ENCODE assay signal across 19 cellular contexts in genomic region chr5:135978212-135978631, GRCh38. TPM values are rescaled to one million over a fixed set of nuclear protein-coding genes. Genes with fewer than 3 reads are reported as not detected.
A peak's percentile ranks its signal among the peaks of the same experiment; 100 is the strongest.
DNase-seq lines count a peak whose midpoint lies in the region; ATAC-seq, FAIRE-seq and TF ChIP-seq lines count a peak whose summit lies in the region.
"Had no signal": no experiment of that assay in that cellular context is flagged by ENCODE, and none has a peak within 500 bp of the region (broad histone marks: within the 10 kb centered on the region; RNA-seq: fewer than 3 reads in every experiment).

No MANE protein-coding gene starts in this region.

- H3K9me3 ChIP-seq in A549: no peaks in the 10 kb centered on the region

- no peak overlapping the region for H3K4me3 ChIP-seq in A549
- H3K4me3 ChIP-seq: PC-9 had no signal

- ATAC-seq in A549: peak; percentile 52 to 64
- ATAC-seq in left lobe of liver: peak; percentile 46
- ATAC-seq in HG03460 (IDR thresholded peaks at IDR 0.05; ENCODE audit: unreplicated experiment): no peak
- ATAC-seq in GM21360 (IDR thresholded peaks at IDR 0.05; ENCODE audit: unreplicated experiment): no peak

- CTCF ChIA-PET in A549 (lab: Yijun Ruan, JAX): interaction anchor here (0.7 to 4.5 kb wide), 37 partner anchors 10 to 312 kb away, joined by 3 to 50 read pairs (median 7); partner anchors contain the start of gene TGFBI

- FAIRE-seq in A549 (lab: Jason Lieb, UNC): no peak
- FAIRE-seq: A204.1 had no signal

- TF ChIP-seq CTCF in A549 (IDR thresholded peaks at IDR 0.05): no peak

- no peak for TF ChIP-seq EP300 in A549 (IDR thresholded peaks at IDR 0.05)

- POLR2A ChIA-PET in A549 (lab: Yijun Ruan, JAX): interaction anchor here (0.8 to 2.1 kb wide), 9 partner anchors 28 to 79 kb away, joined by 3 to 16 read pairs (median 5); partner anchors contain the start of gene TGFBI

- no peak for TF ChIP-seq RAD21 in A549 (conservative IDR thresholded peaks at IDR 0.05 in 1 of 2, IDR thresholded peaks at IDR 0.05 in 1 of 2)

- H3K4me2 ChIP-seq in A549: peak overlapping the region; percentile 43
- H3K4me2 ChIP-seq: PC-9 had no signal

- peaks cover 56% of the 10 kb centered on the region for H3K4me1 ChIP-seq in A549

- DNase-seq in A549 (ENCODE audit: low read depth in 1 of 2, low spot score in 1 of 2) (peak in 1 of 2 experiments; percentile 17), NCI-H524 (lab: John Stamatoyannopoulos, UW) (peak; percentile 75 to 92), cerebellum (ENCODE audit: low spot score) (peak; percentile 5), left lobe of liver (ENCODE audit: low spot score) (no peak), activated T-cell treated with anti-CD3 and anti-CD28 coated beads for 4 hours (no peak), NCI-H2227 (lab: John Stamatoyannopoulos, UW; ENCODE audit: unreplicated experiment) (no peak)
- DNase-seq: Calu3, DND-41, MV-4-11, NCI-H1417 treated with DMSO at 0.1 percent for 48 hours, NCI-H2029, NCI-H526 treated with DMSO at 0.1 percent for 48 hours, PC-9 had no signal

- WGBS in A549 (ENCODE audit: missing lambda C conversion rate): 90% methylated on average over 4 of the region's 4 CpGs

- peak overlapping the region; percentile 85 to 86 for H3K27ac ChIP-seq in A549
- H3K27ac ChIP-seq: PC-9 had no signal

- TF ChIP-seq POLR2A in A549 (IDR thresholded peaks at IDR 0.05; ENCODE audit: low read length): no peak

TF ChIP-seq in A549, 52 proteins besides CTCF, POLR2A, EP300 and RAD21:
- TF ChIP-seq HOXB13 (CRISPR knock-in tag; IDR thresholded peaks at IDR 0.05; ENCODE audit: low read depth) (no peak), MYC (IDR thresholded peaks at IDR 0.05; ENCODE audit: borderline replicate concordance, low read length) (no peak), RNF2 (IDR thresholded peaks at IDR 0.05; ENCODE audit: borderline replicate concordance, low read depth) (no peak), CBX8 (IDR thresholded peaks at IDR 0.05) (no peak), SREBF2 (IDR thresholded peaks at IDR 0.05) (no peak), PHF8 (IDR thresholded peaks at IDR 0.05; ENCODE audit: borderline replicate concordance, low read depth) (no peak), E2F6 (IDR thresholded peaks at IDR 0.05; ENCODE audit: borderline replicate concordance, low read depth) (no peak), NFE2L2 (conservative IDR thresholded peaks at IDR 0.05; ENCODE audit: low read length) (no peak), RARB (CRISPR knock-in tag; IDR thresholded peaks at IDR 0.05) (no peak), POLR2AphosphoS2 (conservative IDR thresholded peaks at IDR 0.05; ENCODE audit: low read length) (no peak), ATOH8 (CRISPR knock-in tag; IDR thresholded peaks at IDR 0.05; ENCODE audit: low read depth) (no peak), NR3C1 (IDR thresholded peaks at IDR 0.05) (no peak), TP53 (CRISPR knock-in tag; IDR thresholded peaks at IDR 0.05) (no peak), MAFK (IDR thresholded peaks at IDR 0.05; ENCODE audit: partially characterized antibody) (no peak), GATA3 (IDR thresholded peaks at IDR 0.05; ENCODE audit: borderline replicate concordance) (no peak), ZNF302 (CRISPR knock-in tag; IDR thresholded peaks at IDR 0.05) (no peak), JUNB (IDR thresholded peaks at IDR 0.05) (no peak)
- TF ChIP-seq, protein P1, sequence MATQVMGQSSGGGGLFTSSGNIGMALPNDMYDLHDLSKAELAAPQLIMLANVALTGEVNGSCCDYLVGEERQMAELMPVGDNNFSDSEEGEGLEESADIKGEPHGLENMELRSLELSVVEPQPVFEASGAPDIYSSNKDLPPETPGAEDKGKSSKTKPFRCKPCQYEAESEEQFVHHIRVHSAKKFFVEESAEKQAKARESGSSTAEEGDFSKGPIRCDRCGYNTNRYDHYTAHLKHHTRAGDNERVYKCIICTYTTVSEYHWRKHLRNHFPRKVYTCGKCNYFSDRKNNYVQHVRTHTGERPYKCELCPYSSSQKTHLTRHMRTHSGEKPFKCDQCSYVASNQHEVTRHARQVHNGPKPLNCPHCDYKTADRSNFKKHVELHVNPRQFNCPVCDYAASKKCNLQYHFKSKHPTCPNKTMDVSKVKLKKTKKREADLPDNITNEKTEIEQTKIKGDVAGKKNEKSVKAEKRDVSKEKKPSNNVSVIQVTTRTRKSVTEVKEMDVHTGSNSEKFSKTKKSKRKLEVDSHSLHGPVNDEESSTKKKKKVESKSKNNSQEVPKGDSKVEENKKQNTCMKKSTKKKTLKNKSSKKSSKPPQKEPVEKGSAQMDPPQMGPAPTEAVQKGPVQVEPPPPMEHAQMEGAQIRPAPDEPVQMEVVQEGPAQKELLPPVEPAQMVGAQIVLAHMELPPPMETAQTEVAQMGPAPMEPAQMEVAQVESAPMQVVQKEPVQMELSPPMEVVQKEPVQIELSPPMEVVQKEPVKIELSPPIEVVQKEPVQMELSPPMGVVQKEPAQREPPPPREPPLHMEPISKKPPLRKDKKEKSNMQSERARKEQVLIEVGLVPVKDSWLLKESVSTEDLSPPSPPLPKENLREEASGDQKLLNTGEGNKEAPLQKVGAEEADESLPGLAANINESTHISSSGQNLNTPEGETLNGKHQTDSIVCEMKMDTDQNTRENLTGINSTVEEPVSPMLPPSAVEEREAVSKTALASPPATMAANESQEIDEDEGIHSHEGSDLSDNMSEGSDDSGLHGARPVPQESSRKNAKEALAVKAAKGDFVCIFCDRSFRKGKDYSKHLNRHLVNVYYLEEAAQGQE (IDR thresholded peaks at IDR 0.05): no peak
- TF ChIP-seq, protein P2, sequence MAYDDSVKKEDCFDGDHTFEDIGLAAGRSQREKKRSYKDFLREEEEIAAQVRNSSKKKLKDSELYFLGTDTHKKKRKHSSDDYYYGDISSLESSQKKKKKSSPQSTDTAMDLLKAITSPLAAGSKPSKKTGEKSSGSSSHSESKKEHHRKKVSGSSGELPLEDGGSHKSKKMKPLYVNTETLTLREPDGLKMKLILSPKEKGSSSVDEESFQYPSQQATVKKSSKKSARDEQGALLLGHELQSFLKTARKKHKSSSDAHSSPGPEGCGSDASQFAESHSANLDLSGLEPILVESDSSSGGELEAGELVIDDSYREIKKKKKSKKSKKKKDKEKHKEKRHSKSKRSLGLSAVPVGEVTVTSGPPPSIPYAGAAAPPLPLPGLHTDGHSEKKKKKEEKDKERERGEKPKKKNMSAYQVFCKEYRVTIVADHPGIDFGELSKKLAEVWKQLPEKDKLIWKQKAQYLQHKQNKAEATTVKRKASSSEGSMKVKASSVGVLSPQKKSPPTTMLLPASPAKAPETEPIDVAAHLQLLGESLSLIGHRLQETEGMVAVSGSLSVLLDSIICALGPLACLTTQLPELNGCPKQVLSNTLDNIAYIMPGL (CRISPR knock-in tag; IDR thresholded peaks at IDR 0.05; ENCODE audit: borderline replicate concordance): no peak

RNA-seq across cellular contexts. Expression of gene LECT2, which starts 23.4 kb away (rescaled TPM):
- polyA plus RNA-seq in A549 (2011; rRNA removed) (not detected in 2 replicates), A549 (2017; fragmentation: RNase III; extraction: RNeasy Plus Mini Kit Qiagen cat#74134 plus additional on column Dnase treatment) (not detected in 3 replicates)
- polyA plus RNA-seq in A549 (2012; cell fraction: cytosol; rRNA removed): not detected in 2 replicates
- polyA plus RNA-seq in A549 (2012; cell fraction: nucleus; rRNA removed): not detected in 2 replicates
- polyA minus RNA-seq in A549 (2011; rRNA and poly(A)+ RNA removed): not detected in 2 replicates
- total RNA-seq in cerebellum (not detected), left lobe of liver (6.5 TPM)
- total RNA-seq: Calu3, H4, LHCN-M2, PC-9, SK-MEL-5 had no signal

RNA-seq across cellular contexts. Expression of gene TGFBI, which starts 50.6 kb away (rescaled TPM):
- polyA plus RNA-seq in A549 (2011; rRNA removed) (1,135 and 1,466 TPM in 2 replicates), A549 (2017; fragmentation: RNase III; extraction: RNeasy Plus Mini Kit Qiagen cat#74134 plus additional on column Dnase treatment) (1,411 to 1,859 TPM (median 1,765 TPM) in 3 replicates)
- polyA plus RNA-seq in A549 (2012; cell fraction: cytosol; rRNA removed): 661 and 843 TPM in 2 replicates
- 1,811 and 1,913 TPM in 2 replicates for polyA plus RNA-seq in A549 (2012; cell fraction: nucleus; rRNA removed)
- 1,411 and 1,484 TPM in 2 replicates for polyA minus RNA-seq in A549 (2011; rRNA and poly(A)+ RNA removed)
- total RNA-seq in cerebellum (23.3 TPM), left lobe of liver (49.3 TPM)

Comparison
In these comparisons a context has a peak if more than half of its experiments do, and no peak if none do; other contexts are left out.
1. ATAC-seq: peak in A549 (2 of 2) and left lobe of liver (single experiment); none in HG03460 (single experiment) and GM21360 (single experiment).
2. DNase-seq: peak in NCI-H524 (2 of 2) and cerebellum (single experiment); none in left lobe of liver (single experiment), activated T-cell treated with anti-CD3 and anti-CD28 coated beads for 4 hours (single experiment) and NCI-H2227 (single experiment).